ENCODE assay signal across 13 cellular contexts in genomic region chr7:77238703-77239136, GRCh38. TPM values are rescaled to one million over a fixed set of nuclear protein-coding genes. Genes with fewer than 3 reads are reported as not detected.
DNase-seq lines count a peak whose midpoint lies in the region; ATAC-seq and TF ChIP-seq lines count a peak whose summit lies in the region.
"Had no signal": no experiment of that assay in that cellular context is flagged by ENCODE, and none has a peak within 500 bp of the region (broad histone marks: within the 10 kb centered on the region; RNA-seq: fewer than 3 reads in every experiment).

No MANE protein-coding gene starts in this region.

- H3K4me3 Mint-ChIP-seq in natural killer cell, result no peak overlapping the region
- no peak overlapping the region for H3K4me3 Mint-ChIP-seq in natural killer cell treated with Interleukin-12 subunit alpha and Interleukin-12 subunit beta and Interleukin-15 and Interleukin-18, amount 100 ng/mL, for 72 hours
- H3K4me3 Mint-ChIP-seq: activated CD8-positive, alpha-beta T cell treated with anti-CD3 and anti-CD28 coated beads, Interleukin-2, amount 10 ng/mL, durations not matched to agents 7 days and 5 days; brain; neural progenitor cell had no signal

- H3K27me3 Mint-ChIP-seq in natural killer cell (ENCODE audit: low read depth in 2 of 2), result no peaks in the 10 kb centered on the region
- no peaks in the 10 kb centered on the region for H3K27me3 Mint-ChIP-seq in natural killer cell treated with Interleukin-12 subunit alpha and Interleukin-12 subunit beta and Interleukin-15 and Interleukin-18, amount 100 ng/mL, for 72 hours

- ATAC-seq in natural killer cell (peak in 2 of 3 donors; percentile 15 to 75), left lung (peak; percentile 56), GM19463 (IDR thresholded peaks at IDR 0.05; ENCODE audit: unreplicated experiment) (no peak)
- ATAC-seq in natural killer cell treated with Interleukin-12 subunit alpha and Interleukin-12 subunit beta and Interleukin-15 and Interleukin-18, amount 100 ng/mL, for 72 hours, result no peak

- H3K27ac Mint-ChIP-seq in natural killer cell, result peak overlapping the region in 1 of 2 donors; percentile 7
- H3K27ac Mint-ChIP-seq in natural killer cell treated with Interleukin-12 subunit alpha and Interleukin-12 subunit beta and Interleukin-15 and Interleukin-18, amount 100 ng/mL, for 72 hours, result peak overlapping the region in 1 of 2 donors; percentile 2
- H3K27ac Mint-ChIP-seq: neural progenitor cell had no signal

- peak overlapping the region; percentile 44 to 84 for H3K27ac ChIP-seq in left lung
- H3K27ac ChIP-seq: KMS-11, neural progenitor cell had no signal

- H3K36me3 ChIP-seq in left lung, result no peaks in the 10 kb centered on the region
- H3K36me3 ChIP-seq: neural progenitor cell had no signal

- H3K4me1 Mint-ChIP-seq in natural killer cell, result peaks cover 12 to 13% of the 10 kb centered on the region in 2 donors
- peaks cover 12 to 14% of the 10 kb centered on the region in 2 donors for H3K4me1 Mint-ChIP-seq in natural killer cell treated with Interleukin-12 subunit alpha and Interleukin-12 subunit beta and Interleukin-15 and Interleukin-18, amount 100 ng/mL, for 72 hours (ENCODE audit: low read depth in 2 of 2)

- H3K4me1 ChIP-seq in left lung, result peaks cover 8 to 33% of the 10 kb centered on the region in 2 donors

- no peaks in the 10 kb centered on the region for H3K27me3 ChIP-seq in left lung
- H3K27me3 ChIP-seq: neural progenitor cell had no signal

- H3K9me3 ChIP-seq in left lung, result no peaks in the 10 kb centered on the region

- DNase-seq in natural killer cell, result no peak
- DNase-seq in natural killer cell treated with Interleukin-12 subunit alpha and Interleukin-12 subunit beta and Interleukin-15 and Interleukin-18, amount 100 ng/mL, for 72 hours (ENCODE audit: low spot score), result no peak
- peak; percentile 17 for DNase-seq in UCSD-AML1 (lab: John Stamatoyannopoulos, UW; ENCODE audit: unreplicated experiment)
- peak; percentile 54 to 68 for DNase-seq in left lung
- no peak for DNase-seq in NCI-H2029 (lab: John Stamatoyannopoulos, UW)
- no peak for DNase-seq in dermis blood vessel endothelial cell
- no peak for DNase-seq in activated gamma-delta T cell (lab: John Stamatoyannopoulos, UW)
- DNase-seq: activated CD8-positive, alpha-beta T cell treated with anti-CD3 and anti-CD28 coated beads, Interleukin-2, amount 10 ng/mL, durations not matched to agents 7 days and 5 days; activated effector memory CD4-positive, alpha-beta T cell treated with anti-CD3 and anti-CD28 coated beads, Interleukin-2, amount 50 U/mL, for 16 hours had no signal

- H3K36me3 Mint-ChIP-seq in natural killer cell, result no peaks in the 10 kb centered on the region
- peaks cover 4% of the 10 kb centered on the region for H3K36me3 Mint-ChIP-seq in natural killer cell treated with Interleukin-12 subunit alpha and Interleukin-12 subunit beta and Interleukin-15 and Interleukin-18, amount 100 ng/mL, for 72 hours
- H3K36me3 Mint-ChIP-seq: neural progenitor cell had no signal

- TF ChIP-seq CTCF in natural killer cell (IDR thresholded peaks at IDR 0.05), result no peak
- TF ChIP-seq CTCF in left lung (IDR thresholded peaks at IDR 0.05), result no peak

- intact Hi-C loops in natural killer cell (cut with micrococcal nuclease), result no loop called here
- intact Hi-C loops in left lung (cut with DNase I), result no loop called here

- no peak overlapping the region for H3K4me3 ChIP-seq in left lung
- H3K4me3 ChIP-seq: neural progenitor cell had no signal

- no peaks in the 10 kb centered on the region for H3K9me3 Mint-ChIP-seq in natural killer cell
- peaks cover 3% of the 10 kb centered on the region for H3K9me3 Mint-ChIP-seq in natural killer cell treated with Interleukin-12 subunit alpha and Interleukin-12 subunit beta and Interleukin-15 and Interleukin-18, amount 100 ng/mL, for 72 hours
- H3K9me3 Mint-ChIP-seq: neural progenitor cell had no signal

RNA-seq across cellular contexts. Expression of gene FGL2, which starts 39.1 kb away (rescaled TPM):
- 10 to 100 TPM; 38.4 to 51.5 (median 44.5) TPM for total RNA-seq in natural killer cell
- 1 to 10 TPM; 1.0 to 1.4 TPM for total RNA-seq in natural killer cell treated with Interleukin-12 subunit alpha and Interleukin-12 subunit beta and Interleukin-15 and Interleukin-18, amount 100 ng/mL, for 72 hours
- 10 to 100 TPM; 21.0 to 29.1 TPM for total RNA-seq in left lung
- total RNA-seq in dermis blood vessel endothelial cell, result 0.17 and 0.33 TPM in 2 replicates

Comparison
In these comparisons a context has a peak if more than half of its experiments do, and no peak if none do; other contexts are left out.
1. ATAC-seq: peak in natural killer cell (2 of 3) and left lung (single experiment); none in natural killer cell treated with Interleukin-12 subunit alpha and Interleukin-12 subunit beta and Interleukin-15 and Interleukin-18, amount 100 ng/mL, for 72 hours (0 of 2) and GM19463 (single experiment).
2. RNA of gene FGL2, which starts 39.1 kb away (total RNA-seq): 38.4 to 51.5 TPM in natural killer cell and 21.0 to 29.1 TPM in left lung; 1.0 to 1.4 TPM in natural killer cell treated with Interleukin-12 subunit alpha and Interleukin-12 subunit beta and Interleukin-15 and Interleukin-18, amount 100 ng/mL, for 72 hours and 0.17 to 0.33 TPM in dermis blood vessel endothelial cell; every median in the first group is over 4 times any median in the second.
3. DNase-seq: peak in UCSD-AML1 (single experiment) and left lung (2 of 2); none in natural killer cell (single experiment), natural killer cell treated with Interleukin-12 subunit alpha and Interleukin-12 subunit beta and Interleukin-15 and Interleukin-18, amount 100 ng/mL, for 72 hours (single experiment), NCI-H2029 (single experiment), dermis blood vessel endothelial cell (single experiment) and activated gamma-delta T cell (single experiment).